In the genomic region with DNA sequence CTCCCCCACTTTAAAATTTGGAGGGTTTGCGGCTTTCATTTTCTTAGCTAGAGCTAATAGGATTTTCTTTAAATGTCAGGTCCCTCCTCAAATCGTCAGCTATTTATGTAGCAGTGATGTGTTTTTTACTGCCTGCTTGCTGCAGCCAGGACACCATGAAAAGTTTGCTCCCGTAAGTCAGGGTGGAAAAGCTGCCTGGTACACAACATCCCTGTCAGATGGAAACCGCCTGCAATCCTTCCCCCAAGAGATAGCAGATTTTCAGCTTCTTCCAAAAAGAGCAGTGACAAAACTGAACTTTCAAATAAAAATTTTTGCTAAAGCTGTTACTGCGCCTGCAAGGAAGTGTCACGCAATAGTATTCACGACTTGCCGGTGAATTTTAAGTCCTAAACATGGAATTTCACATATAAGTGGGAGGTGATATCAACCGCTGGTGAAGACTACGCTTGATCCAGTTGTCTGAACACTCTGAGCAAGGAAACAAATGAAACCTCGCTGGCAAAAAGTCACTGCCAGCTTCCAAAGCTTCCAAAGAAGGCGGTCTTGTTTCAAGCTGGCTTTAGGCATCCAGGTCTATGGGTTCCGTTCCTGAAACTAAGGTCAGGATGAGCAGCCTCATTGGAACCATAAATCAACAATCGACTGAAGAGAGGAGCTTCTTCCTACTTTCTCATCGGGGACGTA, we compare ENCODE assay signal across 14 cellular contexts. TPM values are rescaled to one million over a fixed set of nuclear protein-coding genes. Genes with fewer than 3 reads are reported as not detected.
DNase-seq lines count a peak whose midpoint lies in the region; ATAC-seq and TF ChIP-seq lines count a peak whose summit lies in the region.
"Had no signal": no experiment of that assay in that cellular context is flagged by ENCODE, and none has a peak within 500 bp of the region (broad histone marks: within the 10 kb centered on the region; RNA-seq: fewer than 3 reads in every experiment).

No MANE protein-coding gene starts in this region.

- H3K4me1 ChIP-seq in left ventricle myocardium inferior (peaks cover 38% of the 10 kb centered on the region), psoas muscle (peaks cover 16% of the 10 kb centered on the region), uterus (peaks cover 0 to 7% of the 10 kb centered on the region in 2 donors)

- no peaks in the 10 kb centered on the region for H3K27me3 Mint-ChIP-seq in activated T-helper 17 cell treated with anti-CD3 and anti-CD28 coated beads, Interleukin-2, amount 50 U/mL, for 72 hours
- H3K27me3 Mint-ChIP-seq in natural killer cell treated with Interleukin-12 subunit alpha and Interleukin-12 subunit beta and Interleukin-15 and Interleukin-18, amount 100 ng/mL, for 72 hours = peaks cover 28 to 33% of the 10 kb centered on the region in 2 donors

- ATAC-seq in Right ventricle myocardium inferior (no peak), psoas muscle (peak in 1 of 4 donors; percentile 13)
- no peak for ATAC-seq in activated T-helper 17 cell treated with anti-CD3 and anti-CD28 coated beads, Interleukin-2, amount 50 U/mL, for 72 hours (replicated peaks)
- ATAC-seq in natural killer cell treated with Interleukin-12 subunit alpha and Interleukin-12 subunit beta and Interleukin-15 and Interleukin-18, amount 100 ng/mL, for 72 hours = no peak
- ATAC-seq: activated CD4-positive, CD25-positive, alpha-beta regulatory T cell treated with anti-CD3 and anti-CD28 coated beads, Interleukin-2, amount 50 U/mL, for 24 hours had no signal

- H3K27me3 ChIP-seq in left ventricle myocardium inferior (ENCODE audit: low read depth) (peaks cover 43% of the 10 kb centered on the region), psoas muscle (ENCODE audit: insufficient read depth in 3 of 3, low read length in 2 of 3) (no peaks in the 10 kb centered on the region), uterus (no peaks in the 10 kb centered on the region)

- DNase-seq in left ventricle myocardium inferior = no peak
- DNase-seq in Right ventricle myocardium inferior (ENCODE audit: missing footprints) = no peak
- peak; percentile 51 for DNase-seq in fibroblast of pulmonary artery (ENCODE audit: low read depth)
- no peak for DNase-seq in psoas muscle
- peak in 1 of 2 donors; percentile 64 for DNase-seq in uterus
- no peak for DNase-seq in natural killer cell treated with Interleukin-12 subunit alpha and Interleukin-12 subunit beta and Interleukin-15 and Interleukin-18, amount 100 ng/mL, for 72 hours (ENCODE audit: low spot score)
- no peak for DNase-seq in HT-29 (ENCODE audit: low spot score)
- DNase-seq: NCI-H2081, retina had no signal

- H3K27ac Mint-ChIP-seq in activated T-helper 17 cell treated with anti-CD3 and anti-CD28 coated beads, Interleukin-2, amount 50 U/mL, for 72 hours = no peak overlapping the region
- H3K27ac Mint-ChIP-seq in natural killer cell treated with Interleukin-12 subunit alpha and Interleukin-12 subunit beta and Interleukin-15 and Interleukin-18, amount 100 ng/mL, for 72 hours = no peak overlapping the region
- H3K27ac Mint-ChIP-seq: memory B cell had no signal

- H3K27ac ChIP-seq in left ventricle myocardium inferior (replicated peaks) (peak overlapping the region; percentile 82), psoas muscle (peak overlapping the region; percentile 58), uterus (peak overlapping the region; percentile 94 to 97)
- H3K27ac ChIP-seq: KMS-11 had no signal

- H3K36me3 ChIP-seq in left ventricle myocardium inferior (no peaks in the 10 kb centered on the region), psoas muscle (ENCODE audit: insufficient read depth in 1 of 2, low read depth in 1 of 2) (no peaks in the 10 kb centered on the region), uterus (no peaks in the 10 kb centered on the region)

- H3K4me1 Mint-ChIP-seq in activated T-helper 17 cell treated with anti-CD3 and anti-CD28 coated beads, Interleukin-2, amount 50 U/mL, for 72 hours = no peaks in the 10 kb centered on the region
- H3K4me1 Mint-ChIP-seq in natural killer cell treated with Interleukin-12 subunit alpha and Interleukin-12 subunit beta and Interleukin-15 and Interleukin-18, amount 100 ng/mL, for 72 hours (ENCODE audit: low read depth in 2 of 2) = no peaks in the 10 kb centered on the region
- H3K4me1 Mint-ChIP-seq: memory B cell had no signal

- TF ChIP-seq POLR2A in uterus (IDR thresholded peaks at IDR 0.05) = no peak

- H3K4me3 Mint-ChIP-seq in activated T-helper 17 cell treated with anti-CD3 and anti-CD28 coated beads, Interleukin-2, amount 50 U/mL, for 72 hours = no peak overlapping the region
- no peak overlapping the region for H3K4me3 Mint-ChIP-seq in natural killer cell treated with Interleukin-12 subunit alpha and Interleukin-12 subunit beta and Interleukin-15 and Interleukin-18, amount 100 ng/mL, for 72 hours
- H3K4me3 Mint-ChIP-seq: memory B cell had no signal

- 40 to 50% (median 48%) methylated on average over 16 of the region's 16 CpGs for WGBS in psoas muscle, 3 donors

- H3K9me3 Mint-ChIP-seq in activated T-helper 17 cell treated with anti-CD3 and anti-CD28 coated beads, Interleukin-2, amount 50 U/mL, for 72 hours = no peaks in the 10 kb centered on the region
- H3K9me3 Mint-ChIP-seq in natural killer cell treated with Interleukin-12 subunit alpha and Interleukin-12 subunit beta and Interleukin-15 and Interleukin-18, amount 100 ng/mL, for 72 hours = no peaks in the 10 kb centered on the region
- H3K9me3 Mint-ChIP-seq: memory B cell had no signal

- H3K4me3 ChIP-seq in left ventricle myocardium inferior = peak overlapping the region; percentile 62
- peak overlapping the region; percentile 92 for H3K4me3 ChIP-seq in fibroblast of pulmonary artery (replicated peaks; ENCODE audit: low read depth, low read length)
- H3K4me3 ChIP-seq in psoas muscle = peak overlapping the region; percentile 59
- peak overlapping the region; percentile 61 to 75 for H3K4me3 ChIP-seq in uterus
- H3K4me3 ChIP-seq: A549 had no signal

- intact Hi-C loops in left ventricle myocardium inferior (cut with micrococcal nuclease) = no loop called here
- intact Hi-C loops in Right ventricle myocardium inferior (cut with DNase I) = loop anchor here (5.0 kb wide), 2 partner anchors 254 to 289 kb away; no protein-coding TSS in a partner anchor
- intact Hi-C loops in psoas muscle (cut with DNase I) = loop anchor here in 1 of 2 donors (2.0 to 5.0 kb wide), 2 partner anchors 244 to 288 kb away; no protein-coding TSS in a partner anchor
- intact Hi-C loops in uterus (cut with DNase I; ENCODE audit: low total_unique reads) = no loop called here

- TF ChIP-seq CTCF in left ventricle myocardium inferior (IDR thresholded peaks at IDR 0.05; ENCODE audit: borderline replicate concordance) (no peak), fibroblast of pulmonary artery (IDR thresholded peaks at IDR 0.05; ENCODE audit: low read length, missing control alignments) (no peak), psoas muscle (IDR thresholded peaks at IDR 0.05) (no peak), uterus (IDR thresholded peaks at IDR 0.05) (no peak)

- H3K9me3 ChIP-seq in left ventricle myocardium inferior (replicated peaks) = no peaks in the 10 kb centered on the region
- H3K9me3 ChIP-seq in psoas muscle = no peaks in the 10 kb centered on the region
- no peaks in the 10 kb centered on the region for H3K9me3 ChIP-seq in uterus

- peaks cover 28% of the 10 kb centered on the region for H3K36me3 Mint-ChIP-seq in activated T-helper 17 cell treated with anti-CD3 and anti-CD28 coated beads, Interleukin-2, amount 50 U/mL, for 72 hours (ENCODE audit: low read depth)
- no peaks in the 10 kb centered on the region for H3K36me3 Mint-ChIP-seq in natural killer cell treated with Interleukin-12 subunit alpha and Interleukin-12 subunit beta and Interleukin-15 and Interleukin-18, amount 100 ng/mL, for 72 hours
- H3K36me3 Mint-ChIP-seq: memory B cell had no signal

RNA-seq across cellular contexts. Expression of a gene that starts 2.9 kb away (rescaled TPM):
- total RNA-seq in left ventricle myocardium inferior = 57.1 TPM
- 84.5 TPM for total RNA-seq in Right ventricle myocardium inferior
- total RNA-seq in psoas muscle = 10 to 100 TPM; 59.1 to 75.2 (median 71.4) TPM
- 10 to 100 TPM; 15.5 to 23.2 (median 21.3) TPM for polyA plus RNA-seq in psoas muscle
- 1,000 to 10,000 TPM in 1 of 4 donors, 100 to 1,000 TPM in 3; 164 to 1,719 (median 447) TPM for total RNA-seq in uterus
- 10 to 100 TPM; 10.6 to 30.7 TPM for total RNA-seq in activated T-helper 17 cell treated with anti-CD3 and anti-CD28 coated beads, Interleukin-2, amount 50 U/mL, for 72 hours
- under 1 TPM in 1 of 2 donors, not detected in 1; 0.11 TPM for total RNA-seq in natural killer cell treated with Interleukin-12 subunit alpha and Interleukin-12 subunit beta and Interleukin-15 and Interleukin-18, amount 100 ng/mL, for 72 hours
- 0.03 TPM in 1 of 2 replicates, not detected in the other for total RNA-seq in HT-29 (2014; rRNA removed; shearing (Covaris generic))

Comparison
In these comparisons a context has a peak if more than half of its experiments do, and no peak if none do; other contexts are left out.
1. RNA of a gene that starts 2.9 kb away (total RNA-seq): 164 to 1,719 TPM in uterus, 84.5 TPM in Right ventricle myocardium inferior (single experiment), 59.1 to 75.2 TPM in psoas muscle, 57.1 TPM in left ventricle myocardium inferior (single experiment) and 10.6 to 30.7 TPM in activated T-helper 17 cell treated with anti-CD3 and anti-CD28 coated beads, Interleukin-2, amount 50 U/mL, for 72 hours; 0.11 TPM in natural killer cell treated with Interleukin-12 subunit alpha and Interleukin-12 subunit beta and Interleukin-15 and Interleukin-18, amount 100 ng/mL, for 72 hours and 0.03 TPM in HT-29; every median in the first group is over 4 times any median in the second.
2. Peak in every context shown above with its lines, with median percentiles within 50 percentile points of each other: H3K27ac ChIP-seq and H3K4me3 ChIP-seq.